In the genomic region with DNA sequence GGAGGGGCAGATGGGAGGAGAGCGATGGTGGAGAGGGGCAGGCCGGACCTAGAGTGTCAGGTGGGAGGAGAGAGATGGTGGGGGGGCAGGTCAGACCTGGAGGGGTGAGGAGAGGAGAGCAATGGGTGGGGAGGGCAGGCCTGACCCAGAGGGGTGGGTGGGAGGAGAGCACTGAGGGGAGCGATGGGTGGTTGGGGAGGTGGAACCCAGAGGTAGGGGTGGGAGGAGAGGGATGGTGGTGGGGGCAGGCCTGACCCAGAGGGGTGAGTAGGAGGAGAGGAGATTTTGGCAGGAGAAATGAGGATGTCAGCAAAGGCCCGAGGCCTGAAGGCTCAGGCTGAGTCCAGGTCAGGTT, we compare ENCODE assay signal across 18 cellular contexts.
A peak's percentile ranks its signal among the peaks of the same experiment; 100 is the strongest.
DNase-seq lines count a peak whose midpoint lies in the region; ATAC-seq and TF ChIP-seq lines count a peak whose summit lies in the region.
"Had no signal": no experiment of that assay in that cellular context is flagged by ENCODE, and none has a peak within 500 bp of the region (broad histone marks: within the 10 kb centered on the region; RNA-seq: fewer than 3 reads in every experiment).

No MANE protein-coding gene starts in this region.

- no peaks in the 10 kb centered on the region for H3K9me3 Mint-ChIP-seq in nephron progenitor cell

- H3K27ac ChIP-seq in right atrium auricular region, result peak overlapping the region; percentile 67 to 83
- peak overlapping the region in 1 of 12 donors; percentile 43 for H3K27ac ChIP-seq in heart left ventricle
- H3K27ac ChIP-seq: 22Rv1, A549, C4-2B, GM23248, HL-60 had no signal

- H3K36me3 ChIP-seq in right atrium auricular region (no peaks in the 10 kb centered on the region), heart left ventricle (no peaks in the 10 kb centered on the region)
- H3K36me3 ChIP-seq: HAP-1 had no signal

- H3K27ac Mint-ChIP-seq in nephron progenitor cell, result no peak overlapping the region
- H3K27ac Mint-ChIP-seq: CD4-positive, alpha-beta memory T cell had no signal

- H3K27me3 Mint-ChIP-seq in nephron progenitor cell (ENCODE audit: low read depth, poor library complexity), result peaks cover 16% of the 10 kb centered on the region

- H3K4me3 Mint-ChIP-seq in nephron progenitor cell, result no peak overlapping the region
- H3K4me3 Mint-ChIP-seq: CD4-positive, alpha-beta memory T cell had no signal

- peaks cover 0 to 47% of the 10 kb centered on the region in 2 donors for H3K4me1 ChIP-seq in right atrium auricular region
- peaks cover 0 to 39% (median 9%) of the 10 kb centered on the region in 12 donors for H3K4me1 ChIP-seq in heart left ventricle
- H3K4me1 ChIP-seq: A549, HAP-1 had no signal

- TF ChIP-seq CTCF in right atrium auricular region (IDR thresholded peaks at IDR 0.05) (no peak), heart left ventricle (IDR thresholded peaks at IDR 0.05) (no peak), nephron progenitor cell (IDR thresholded peaks at IDR 0.05) (no peak)

- DNase-seq in activated CD4-positive, CD25-positive, alpha-beta regulatory T cell treated with anti-CD3 and anti-CD28 coated beads, Interleukin-2, amount 50 U/mL, for 72 hours, result peak; percentile 13
- DNase-seq in activated CD4-positive, CD25-positive, alpha-beta regulatory T cell (lab: John Stamatoyannopoulos, UW), result no peak
- DNase-seq in right atrium auricular region (ENCODE audit: low spot score), result no peak
- DNase-seq in heart left ventricle, result no peak
- DNase-seq in nephron progenitor cell, result peak; percentile 0
- no peak for DNase-seq in activated CD8-positive, alpha-beta memory T cell treated with anti-CD3 and anti-CD28 coated beads, Interleukin-2, amount 50 U/mL, for 4 hours
- DNase-seq in NCI-H1436 treated with DMSO at 0.1 percent for 48 hours (lab: John Stamatoyannopoulos, UW), result no peak
- DNase-seq: AML-193; CD4-positive, alpha-beta memory T cell; DMS153; DMS79; GDM1 had no signal

- H3K9me3 ChIP-seq in right atrium auricular region (no peaks in the 10 kb centered on the region), heart left ventricle (no peaks in the 10 kb centered on the region)
- H3K9me3 ChIP-seq: A549, HAP-1 had no signal

- H3K27me3 ChIP-seq in right atrium auricular region (no peaks in the 10 kb centered on the region), heart left ventricle (no peaks in the 10 kb centered on the region)

- no peak for ATAC-seq in heart left ventricle
- ATAC-seq: A549 had no signal

- intact Hi-C loops in heart left ventricle (cut with DNase I), result no loop called here

- no peaks in the 10 kb centered on the region for H3K36me3 Mint-ChIP-seq in nephron progenitor cell (ENCODE audit: low read depth)
- H3K36me3 Mint-ChIP-seq: CD4-positive, alpha-beta memory T cell had no signal

- no peak for TF ChIP-seq POLR2A in heart left ventricle (IDR thresholded peaks at IDR 0.05)

- 70 to 79% (median 74%) methylated on average over 4 of the region's 4 CpGs for WGBS in heart left ventricle, 4 donors

- peaks cover 18% of the 10 kb centered on the region for H3K4me1 Mint-ChIP-seq in nephron progenitor cell
- H3K4me1 Mint-ChIP-seq: CD4-positive, alpha-beta memory T cell had no signal

- H3K4me3 ChIP-seq in right atrium auricular region (no peak overlapping the region), heart left ventricle (no peak overlapping the region)
- H3K4me3 ChIP-seq: A549, GM23248, HAP-1 had no signal

Comparison
In these comparisons a context has a peak if more than half of its experiments do, and no peak if none do; other contexts are left out.
1. DNase-seq: peak in activated CD4-positive, CD25-positive, alpha-beta regulatory T cell treated with anti-CD3 and anti-CD28 coated beads, Interleukin-2, amount 50 U/mL, for 72 hours (single experiment) and nephron progenitor cell (single experiment); none in activated CD4-positive, CD25-positive, alpha-beta regulatory T cell (0 of 4), right atrium auricular region (single experiment), heart left ventricle (0 of 5), activated CD8-positive, alpha-beta memory T cell treated with anti-CD3 and anti-CD28 coated beads, Interleukin-2, amount 50 U/mL, for 4 hours (single experiment) and NCI-H1436 treated with DMSO at 0.1 percent for 48 hours (single experiment).